ENCODE assay signal across 9 cellular contexts in the genomic region with DNA sequence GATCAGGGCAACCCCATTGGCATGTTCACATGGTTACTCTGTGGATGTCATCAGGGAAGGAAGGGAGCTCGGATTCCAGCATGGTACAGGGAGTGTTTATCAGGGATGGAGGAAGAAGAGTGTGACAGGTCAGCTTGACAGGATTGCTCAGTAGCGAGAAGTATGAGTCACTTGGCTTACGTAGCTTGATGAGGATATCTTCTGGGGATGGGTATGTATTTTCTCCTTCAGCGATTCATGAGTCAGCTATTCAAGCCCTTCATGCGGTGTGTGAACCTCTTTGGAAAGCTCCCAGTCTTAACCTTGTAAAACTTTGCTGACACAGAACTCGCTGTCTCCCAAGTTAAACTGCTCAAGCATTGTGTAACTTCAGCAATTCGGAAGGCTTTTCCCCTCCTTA.
DNase-seq lines count a peak whose midpoint lies in the region; ATAC-seq lines count a peak whose summit lies in the region.
"Had no signal": no experiment of that assay in that cellular context is flagged by ENCODE, and none has a peak within 500 bp of the region (broad histone marks: within the 10 kb centered on the region; RNA-seq: fewer than 3 reads in every experiment).

No MANE protein-coding gene starts in this region.

- ATAC-seq in HG03442 (IDR thresholded peaks at IDR 0.05; ENCODE audit: unreplicated experiment) (peak; percentile 42), left colon (peak; percentile 23), GM19035 (IDR thresholded peaks at IDR 0.05; ENCODE audit: unreplicated experiment) (no peak)

- intact Hi-C loops in left colon (cut with DNase I, micrococcal nuclease) (no loop called here), posterior vena cava (cut with DNase I) (no loop called here)

- DNase-seq in A172 (ENCODE audit: low spot score) (peak; percentile 97), astrocyte of the hippocampus (ENCODE audit: low read depth, low spot score) (peak; percentile 85), left colon (no peak), amygdala (lab: John Stamatoyannopoulos, UW) (no peak), posterior vena cava (ENCODE audit: low spot score) (no peak), NCI-H2171 treated with DMSO at 0.1 percent for 48 hours (lab: John Stamatoyannopoulos, UW) (no peak)
- DNase-seq: CD4-positive, alpha-beta memory T cell had no signal

Comparison
In these comparisons a context has a peak if more than half of its experiments do, and no peak if none do; other contexts are left out.
1. DNase-seq: peak in A172 (single experiment) and astrocyte of the hippocampus (single experiment); none in left colon (0 of 2), amygdala (0 of 56), posterior vena cava (single experiment) and NCI-H2171 treated with DMSO at 0.1 percent for 48 hours (single experiment).